16 cellular contexts compared by ENCODE assay signal in the genomic region with DNA sequence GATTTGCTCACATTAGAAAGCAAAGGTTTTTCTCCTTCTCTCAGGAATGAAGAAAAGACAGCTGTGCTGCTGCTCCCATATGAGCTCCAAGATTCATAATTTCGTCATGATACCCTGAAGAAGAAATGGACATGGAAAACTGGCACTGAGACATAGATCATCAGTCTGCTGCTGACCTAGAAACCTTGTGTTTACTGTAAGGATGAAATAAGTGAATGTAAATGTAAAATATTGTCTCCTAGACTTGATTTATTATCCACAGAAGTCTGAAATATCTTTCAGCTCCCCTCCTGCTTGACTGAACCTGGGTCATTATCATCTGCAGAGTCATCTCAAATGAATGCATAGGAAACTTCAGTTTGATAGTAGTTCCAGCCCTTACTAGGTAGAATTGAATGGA.
DNase-seq lines count a peak whose midpoint lies in the region; ATAC-seq and TF ChIP-seq lines count a peak whose summit lies in the region.
"Had no signal": no experiment of that assay in that cellular context is flagged by ENCODE, and none has a peak within 500 bp of the region (broad histone marks: within the 10 kb centered on the region; RNA-seq: fewer than 3 reads in every experiment).

No MANE protein-coding gene starts in this region.

- H3K4me1 ChIP-seq in adipocyte (ENCODE audit: control insufficient read depth, insufficient read depth, low read length) (peaks cover 31% of the 10 kb centered on the region), stomach smooth muscle (ENCODE audit: control insufficient read depth, insufficient read depth, low read length) (peaks cover 3% of the 10 kb centered on the region)

- H3K9me3 Mint-ChIP-seq in nephron = no peaks in the 10 kb centered on the region

- TF ChIP-seq CTCF in fibroblast of the aortic adventitia (IDR thresholded peaks at IDR 0.05; ENCODE audit: insufficient read depth, low read length) (no peak), nephron (IDR thresholded peaks at IDR 0.05; ENCODE audit: unreplicated experiment in 3 of 3) (no peak)

- no peaks in the 10 kb centered on the region for H3K36me3 Mint-ChIP-seq in nephron (ENCODE audit: low read depth)
- H3K36me3 Mint-ChIP-seq: CD8-positive, alpha-beta memory T cell had no signal

- peak overlapping the region; percentile 79 to 89 (median 87) for H3K27ac Mint-ChIP-seq in nephron
- H3K27ac Mint-ChIP-seq: CD8-positive, alpha-beta memory T cell; HFFc6 had no signal

- no peak overlapping the region for H3K4me3 Mint-ChIP-seq in nephron
- H3K4me3 Mint-ChIP-seq: CD8-positive, alpha-beta memory T cell; HFFc6 had no signal

- H3K4me3 ChIP-seq in adipocyte (ENCODE audit: low read length) (no peak overlapping the region), fibroblast of the aortic adventitia (ENCODE audit: low read depth, low read length) (no peak overlapping the region), stomach smooth muscle (ENCODE audit: low read length in 2 of 2) (no peak overlapping the region)
- H3K4me3 ChIP-seq: BLaER1 had no signal

- H3K4me1 Mint-ChIP-seq in nephron = peaks cover 62% of the 10 kb centered on the region
- H3K4me1 Mint-ChIP-seq: CD8-positive, alpha-beta memory T cell had no signal

- H3K27me3 Mint-ChIP-seq in nephron (ENCODE audit: low read depth) = no peaks in the 10 kb centered on the region
- H3K27me3 Mint-ChIP-seq: CD8-positive, alpha-beta memory T cell had no signal

- H3K27me3 ChIP-seq in adipocyte (replicated peaks; ENCODE audit: control insufficient read depth, insufficient read depth, low read length) (no peaks in the 10 kb centered on the region), stomach smooth muscle (ENCODE audit: control insufficient read depth in 1 of 2, insufficient read depth in 2 of 2, low read length in 2 of 2) (no peaks in the 10 kb centered on the region)
- H3K27me3 ChIP-seq: BLaER1 had no signal

- H3K9me3 ChIP-seq in adipocyte (ENCODE audit: control insufficient read depth, low read length) (no peaks in the 10 kb centered on the region), stomach smooth muscle (ENCODE audit: control insufficient read depth in 2 of 2, low read length in 2 of 2) (no peaks in the 10 kb centered on the region)
- H3K9me3 ChIP-seq: BLaER1, Caco-2 had no signal

- H3K9ac ChIP-seq in adipocyte (ENCODE audit: low read length) = peak overlapping the region; percentile 11
- no peak overlapping the region for H3K9ac ChIP-seq in stomach smooth muscle (ENCODE audit: low read length in 2 of 2)
- H3K9ac ChIP-seq: BLaER1 had no signal

- H3K36me3 ChIP-seq in adipocyte (ENCODE audit: control insufficient read depth, insufficient read depth, low read length, severe bottlenecking) (no peaks in the 10 kb centered on the region), stomach smooth muscle (ENCODE audit: control insufficient read depth in 2 of 2, insufficient read depth in 2 of 2, low read length in 2 of 2) (no peaks in the 10 kb centered on the region)
- H3K36me3 ChIP-seq: BLaER1 had no signal

- ATAC-seq in HG03439 (IDR thresholded peaks at IDR 0.05; ENCODE audit: unreplicated experiment) = no peak

- DNase-seq in adipocyte (ENCODE audit: low read depth) = no peak
- DNase-seq in fibroblast of the aortic adventitia (ENCODE audit: low read depth) = peak; percentile 62
- DNase-seq in SHP77 (lab: John Stamatoyannopoulos, UW) = no peak
- no peak for DNase-seq in HK-2 (ENCODE audit: unreplicated experiment)
- DNase-seq: 8988T; AML-193; Caco-2; CD8-positive, alpha-beta memory T cell; DND-41; GDM1; HCEC 1CT; HFFc6 had no signal

- peak overlapping the region; percentile 4 for H3K27ac ChIP-seq in stomach smooth muscle (ENCODE audit: low read length)
- H3K27ac ChIP-seq: BLaER1 had no signal
